27 cellular contexts compared by ENCODE assay signal in genomic region chr13:58097831-58098230, GRCh38.
"Had no signal": no experiment of that assay in that cellular context is flagged by ENCODE, and none has a peak within 500 bp of the region (broad histone marks: within the 10 kb centered on the region; RNA-seq: fewer than 3 reads in every experiment).

No MANE protein-coding gene starts in this region.

- ATAC-seq: activated T-helper 17 cell treated with anti-CD3 and anti-CD28 coated beads, Interleukin-2, amount 50 U/mL, for 72 hours; effector memory CD8-positive, alpha-beta T cell; gastroesophageal sphincter; left colon; pancreas; sciatic nerve; stimulated activated effector memory CD8-positive, alpha-beta T cell treated with anti-CD3 and anti-CD28 coated beads, Interleukin-12 subunit alpha, Interleukin-12 subunit beta, amount 100 ng/mL, for 72 hours; stimulated activated naive CD8-positive, alpha-beta T cell treated with anti-CD3 and anti-CD28 coated beads, Interleukin-15, amount 100 ng/mL, for 72 hours had no signal

- DNase-seq: activated CD4-positive, alpha-beta T cell treated with anti-CD3 and anti-CD28 coated beads for 1 hour; activated CD4-positive, alpha-beta T cell treated with anti-CD3 and anti-CD28 coated beads, Interleukin-2, amount 50 U/mL, for 1 hour; activated CD8-positive, alpha-beta memory T cell treated with anti-CD3 and anti-CD28 coated beads for 24 hours; activated CD8-positive, alpha-beta memory T cell treated with anti-CD3 and anti-CD28 coated beads, Interleukin-2, amount 50 U/mL, for 4 hours; activated T-cell treated with anti-CD3 and anti-CD28 coated beads, Interleukin-2, amount 50 U/mL, for 24 hours; adrenal gland; brain microvascular endothelial cell; central memory CD4-positive, alpha-beta T cell; colonic mucosa; dorsolateral prefrontal cortex; effector memory CD8-positive, alpha-beta T cell; head of caudate nucleus; hypothalamus; islet precursor cell; left colon; nephron progenitor cell; pancreas; small intestine; stimulated activated CD4-positive, alpha-beta T cell treated with anti-CD3 and anti-CD28 coated beads, Interleukin-2, amount 100 ng/mL, for 24 hours; stimulated activated naive CD8-positive, alpha-beta T cell treated with anti-CD3 and anti-CD28 coated beads, Interleukin-15, amount 100 ng/mL, for 72 hours; T-helper 2 cell; tibial artery; WERI-Rb-1 had no signal
